In genomic region chr4:138248058-138248457, GRCh38 we compare ENCODE assay signal across 15 cellular contexts. TPM values are rescaled to one million over a fixed set of nuclear protein-coding genes. Genes with fewer than 3 reads are reported as not detected.
A peak's percentile ranks its signal among the peaks of the same experiment; 100 is the strongest.
DNase-seq lines count a peak whose midpoint lies in the region; ATAC-seq and TF ChIP-seq lines count a peak whose summit lies in the region.
"Had no signal": no experiment of that assay in that cellular context is flagged by ENCODE, and none has a peak within 500 bp of the region (broad histone marks: within the 10 kb centered on the region; RNA-seq: fewer than 3 reads in every experiment).

No MANE protein-coding gene starts in this region.

- no peaks in the 10 kb centered on the region for H3K79me2 ChIP-seq in OCI-LY1 (ENCODE audit: insufficient read depth, low read length)

- H3K9ac ChIP-seq in OCI-LY1 (ENCODE audit: low read length): no peak overlapping the region
- H3K9ac ChIP-seq: BLaER1 had no signal

- H3K4me3 Mint-ChIP-seq in HFFc6: no peak overlapping the region
- H3K4me3 Mint-ChIP-seq: T-cell had no signal

- H4K20me1 ChIP-seq in OCI-LY1 (ENCODE audit: insufficient read depth, low read length): no peaks in the 10 kb centered on the region
- H4K20me1 ChIP-seq: BLaER1 had no signal

- H3F3A ChIP-seq in OCI-LY1 (ENCODE audit: insufficient read depth, low read length): peaks cover 3% of the 10 kb centered on the region; the same call in 1 of the 2 replicates

- no peak for DNase-seq in HFFc6
- DNase-seq in brain microvascular endothelial cell: no peak
- DNase-seq in activated CD4-positive, alpha-beta T cell treated with anti-CD3 and anti-CD28 coated beads for 1 hour: no peak
- DNase-seq in SK-N-DZ (ENCODE audit: low spot score): no peak
- no peak for DNase-seq in left ventricle myocardium superior
- DNase-seq: DMS 273 treated with DMSO at 0.1 percent for 48 hours, MV-4-11, NCI-H1436, NCI-H2081 treated with DMSO at 0.1 percent for 48 hours, NCI-H69, T-cell had no signal

- H3K36me3 ChIP-seq in OCI-LY1 (ENCODE audit: insufficient read depth, low read length) (no peaks in the 10 kb centered on the region), brain microvascular endothelial cell (replicated peaks) (no peaks in the 10 kb centered on the region)
- H3K36me3 ChIP-seq: BLaER1, SJSA1 had no signal

- peak overlapping the region; percentile 72 for H2AFZ ChIP-seq in OCI-LY1 (ENCODE audit: low read length)

- H3K36me3 Mint-ChIP-seq in HFFc6 (ENCODE audit: low read depth): no peaks in the 10 kb centered on the region; the same call in 1 of the 2 replicates
- H3K36me3 Mint-ChIP-seq: T-cell had no signal

- H3K27me3 ChIP-seq in OCI-LY1 (ENCODE audit: insufficient read depth, low read length) (no peaks in the 10 kb centered on the region), brain microvascular endothelial cell (replicated peaks) (no peaks in the 10 kb centered on the region)
- H3K27me3 ChIP-seq: BLaER1, SJSA1 had no signal

- in situ Hi-C loops in brain microvascular endothelial cell (cut with HindIII; ENCODE audit: low pct_ligation_motif_present, low sequenced_read_pairs): no loop called here

- peak overlapping the region; percentile 24; the same call in 1 of the 2 replicates for H3K27ac Mint-ChIP-seq in HFFc6
- H3K27ac Mint-ChIP-seq: T-cell had no signal

- intact Hi-C loops in left ventricle myocardium superior (cut with micrococcal nuclease): no loop called here

- H3K9me2 ChIP-seq in OCI-LY1 (ENCODE audit: low read depth, low read length): no peaks in the 10 kb centered on the region

- H3K9me3 ChIP-seq in OCI-LY1 (ENCODE audit: low read length): no peaks in the 10 kb centered on the region
- H3K9me3 ChIP-seq: BLaER1, SJSA1 had no signal

- H3K9me3 Mint-ChIP-seq in HFFc6: no peaks in the 10 kb centered on the region
- H3K9me3 Mint-ChIP-seq: T-cell had no signal

- TF ChIP-seq CTCF in HFFc6 (IDR thresholded peaks at IDR 0.05): no peak
- TF ChIP-seq CTCF in OCI-LY1 (IDR thresholded peaks at IDR 0.05; ENCODE audit: low read length): no peak
- TF ChIP-seq CTCF in brain microvascular endothelial cell (IDR thresholded peaks at IDR 0.05; ENCODE audit: low read depth, low read length, missing control alignments): no peak

- H3K4me1 ChIP-seq in OCI-LY1 (ENCODE audit: insufficient read depth, low read length, severe bottlenecking): peaks cover 19% of the 10 kb centered on the region

- H3K4me3 ChIP-seq in OCI-LY1 (ENCODE audit: low read depth, low read length, poor library complexity, severe bottlenecking): no peak overlapping the region
- H3K4me3 ChIP-seq in brain microvascular endothelial cell (ENCODE audit: low read depth, low read length): no peak overlapping the region
- H3K4me3 ChIP-seq: BLaER1, SJSA1 had no signal

- H3K27me3 Mint-ChIP-seq in HFFc6 (ENCODE audit: insufficient read depth): no peaks in the 10 kb centered on the region
- H3K27me3 Mint-ChIP-seq: T-cell had no signal

- H3K4me2 ChIP-seq in OCI-LY1 (ENCODE audit: low read length): no peak overlapping the region
- H3K4me2 ChIP-seq: BLaER1 had no signal

- no peak overlapping the region for H3K27ac ChIP-seq in OCI-LY1 (ENCODE audit: low read depth, low read length, poor library complexity, severe bottlenecking)
- H3K27ac ChIP-seq in brain microvascular endothelial cell: peak overlapping the region; percentile 65
- H3K27ac ChIP-seq: BLaER1, SJSA1 had no signal

- H3K4me1 Mint-ChIP-seq in HFFc6 (ENCODE audit: low read depth): peaks cover 54% of the 10 kb centered on the region
- H3K4me1 Mint-ChIP-seq: T-cell had no signal

- ATAC-seq in GM21367 (IDR thresholded peaks at IDR 0.05; ENCODE audit: unreplicated experiment) (no peak), left ventricle myocardium superior (no peak)
- ATAC-seq: T-cell had no signal

RNA-seq across cellular contexts. Expression of gene SLC7A11, which starts 5.9 kb away (rescaled TPM):
- 10 to 100 TPM; 12.0 to 66.1 (median 54.1) TPM for total RNA-seq in HFFc6 (2021; fragmentation: NEBNext Ultra II Directional; extraction: Animal tissue kit (Norgen Biotek cat#: 25700))
- polyA plus RNA-seq in SK-N-DZ (2014; cell fraction: cytosol; rRNA removed): 0.78 and 1.1 TPM in 2 replicates
- polyA plus RNA-seq in SK-N-DZ (2014; cell fraction: nucleus; rRNA removed): 0.38 and 0.59 TPM in 2 replicates
- 0.20 TPM for total RNA-seq in left ventricle myocardium superior

Comparison
In these comparisons a context has a peak if more than half of its experiments do, and no peak if none do; other contexts are left out.
1. RNA of gene SLC7A11, which starts 5.9 kb away (total RNA-seq): 12.0 to 66.1 TPM in HFFc6; 0.20 TPM in left ventricle myocardium superior (single experiment); every median in the first group is over 10 times any median in the second.